ENCODE assay signal across 8 cellular contexts in genomic region chr2:89213151-89213550, GRCh38.
DNase-seq lines count a peak whose midpoint lies in the region; ATAC-seq, FAIRE-seq and TF ChIP-seq lines count a peak whose summit lies in the region.
"Not testable (repeated sequence)": the region's sequence is repeated elsewhere in the genome, so short reads cannot be mapped to it uniquely, and the experiment has no call there.

No MANE protein-coding gene starts in this region.

- not testable (repeated sequence) for H3K27me3 ChIP-seq in endothelial cell of umbilical vein (ENCODE audit: control insufficient read depth in 2 of 2, insufficient read depth in 2 of 2, low read length in 2 of 2); keratinocyte (ENCODE audit: control insufficient read depth, extremely low read depth, insufficient read depth, low read length)

- not testable (repeated sequence) for H3K4me1 ChIP-seq in endothelial cell of umbilical vein (ENCODE audit: control insufficient read depth, extremely low read depth, insufficient read depth, low read length); keratinocyte (ENCODE audit: control insufficient read depth, extremely low read depth, insufficient read depth, low read length)

- intact Hi-C loops in activated CD4-positive, alpha-beta T cell treated with anti-CD3 and anti-CD28 coated beads for 36 hours (cut with DNase I, micrococcal nuclease); endothelial cell of umbilical vein (cut with micrococcal nuclease): not testable (repeated sequence)

- not testable (repeated sequence) for BruUV-seq in endothelial cell of umbilical vein (replicated peaks; lab: Mats Ljungman, UMichigan)

- not testable (repeated sequence) for H3K4me2 ChIP-seq in endothelial cell of umbilical vein (ENCODE audit: insufficient read depth, low read length); keratinocyte (ENCODE audit: control insufficient read depth, extremely low read depth, insufficient read depth, low read depth, low read length)

- POLR2A ChIA-PET in activated CD4-positive, alpha-beta T cell treated with anti-CD3 and anti-CD28 coated beads for 36 hours (lab: Charles Lee); endothelial cell of umbilical vein (lab: Charles Lee): not testable (repeated sequence)

- ATAC-seq in GM18909 (IDR thresholded peaks at IDR 0.05; ENCODE audit: poor library complexity, unreplicated experiment) (peak; percentile 64), HG03354 (IDR thresholded peaks at IDR 0.05; ENCODE audit: poor library complexity, severe bottlenecking, unreplicated experiment) (peak; percentile 69)
- ATAC-seq in activated CD4-positive, alpha-beta T cell treated with anti-CD3 and anti-CD28 coated beads for 36 hours, result not testable (repeated sequence)

- H3K4me3 Mint-ChIP-seq in activated CD4-positive, alpha-beta T cell treated with anti-CD3 and anti-CD28 coated beads for 36 hours, result not testable (repeated sequence)

- H3K36me3 Mint-ChIP-seq in activated CD4-positive, alpha-beta T cell treated with anti-CD3 and anti-CD28 coated beads for 36 hours (ENCODE audit: low read depth), result not testable (repeated sequence)

- DNase-seq in AG10803 (ENCODE audit: low read depth), result peak; percentile 44
- DNase-seq in NOMO-1 treated with dmso at 0.1 percent for 144 hours (lab: John Stamatoyannopoulos, UW; ENCODE audit: unreplicated experiment), result peak; percentile 14
- DNase-seq in activated CD4-positive, alpha-beta T cell treated with anti-CD3 and anti-CD28 coated beads for 36 hours, result peak; percentile 30
- peak; percentile 3 for DNase-seq in endothelial cell of umbilical vein (ENCODE audit: low read depth, low spot score)
- DNase-seq in keratinocyte (ENCODE audit: low read depth, low spot score), result not testable (repeated sequence)
- peak; percentile 3 for DNase-seq in skeletal muscle cell (ENCODE audit: low read depth)

- H3K27ac ChIP-seq in endothelial cell of umbilical vein (ENCODE audit: insufficient read depth, low read depth, low read length); keratinocyte (ENCODE audit: control insufficient read depth, insufficient read depth, low read length): not testable (repeated sequence)

- not testable (repeated sequence) for H3K36me3 ChIP-seq in endothelial cell of umbilical vein (ENCODE audit: control insufficient read depth in 2 of 2, extremely low read depth in 1 of 2, insufficient read depth in 2 of 2, low read length in 2 of 2); keratinocyte (ENCODE audit: control insufficient read depth in 2 of 2, extremely low read depth in 1 of 2, insufficient read depth in 2 of 2, low read length in 2 of 2)

- H3K9me3 Mint-ChIP-seq in activated CD4-positive, alpha-beta T cell treated with anti-CD3 and anti-CD28 coated beads for 36 hours (ENCODE audit: low read depth), result not testable (repeated sequence)

- not testable (repeated sequence) for H3K9me3 ChIP-seq in endothelial cell of umbilical vein (replicated peaks; ENCODE audit: control insufficient read depth, insufficient read depth, low read length); keratinocyte (ENCODE audit: control insufficient read depth, low read depth, low read length)

- not testable (repeated sequence) for H3K27me3 Mint-ChIP-seq in activated CD4-positive, alpha-beta T cell treated with anti-CD3 and anti-CD28 coated beads for 36 hours

- H3K9me1 ChIP-seq in endothelial cell of umbilical vein (replicated peaks; ENCODE audit: control insufficient read depth, extremely low read depth, insufficient read depth, low read length); keratinocyte (ENCODE audit: control insufficient read depth, extremely low read depth, insufficient read depth, low read length): not testable (repeated sequence)

- not testable (repeated sequence) for H3K9ac ChIP-seq in endothelial cell of umbilical vein (replicated peaks; ENCODE audit: extremely low read depth, insufficient read depth, low read length); keratinocyte (ENCODE audit: control insufficient read depth, extremely low read depth, insufficient read depth, low read length)

- not testable (repeated sequence) for H3K79me2 ChIP-seq in endothelial cell of umbilical vein (ENCODE audit: control insufficient read depth, insufficient read depth, low read length); keratinocyte (ENCODE audit: control insufficient read depth, insufficient read depth, low read length)

- H3K4me3 ChIP-seq in AG10803 (ENCODE audit: low read length); endothelial cell of umbilical vein (replicated peaks in 1 of 3; ENCODE audit: insufficient read depth in 1 of 3, low read depth in 1 of 3, low read length in 3 of 3); keratinocyte (ENCODE audit: control insufficient read depth in 2 of 3, extremely low read depth in 1 of 3, insufficient read depth in 2 of 3, low read depth in 1 of 3, low read length in 3 of 3); skeletal muscle cell (ENCODE audit: low read depth, low read length): not testable (repeated sequence)

- not testable (repeated sequence) for H4K20me1 ChIP-seq in endothelial cell of umbilical vein (replicated peaks; ENCODE audit: control insufficient read depth, extremely low read depth, insufficient read depth, low read length); keratinocyte (ENCODE audit: control insufficient read depth, extremely low read depth, insufficient read depth, low read length)

- not testable (repeated sequence) for H3K27ac Mint-ChIP-seq in activated CD4-positive, alpha-beta T cell treated with anti-CD3 and anti-CD28 coated beads for 36 hours

- H2AFZ ChIP-seq in endothelial cell of umbilical vein (ENCODE audit: low read depth, low read length); keratinocyte (ENCODE audit: control insufficient read depth, low read length): not testable (repeated sequence)

- TF ChIP-seq POLR2A in endothelial cell of umbilical vein (IDR thresholded peaks at IDR 0.05; ENCODE audit: low read depth, low read length), result not testable (repeated sequence)

- peak; percentile 28 for TF ChIP-seq CTCF in AG10803 (conservative IDR thresholded peaks at IDR 0.05; ENCODE audit: low read length)
- TF ChIP-seq CTCF in endothelial cell of umbilical vein (IDR thresholded peaks at IDR 0.05; ENCODE audit: extremely low read depth in 1 of 2, insufficient read depth in 1 of 2, low read depth in 1 of 2, low read length in 2 of 2), result not testable (repeated sequence)
- peak in 1 of 3 experiments; percentile 22 for TF ChIP-seq CTCF in keratinocyte (optimal IDR thresholded peaks at IDR 0.05 in 1 of 3, IDR thresholded peaks at IDR 0.05 in 1 of 3, conservative IDR thresholded peaks at IDR 0.05 in 1 of 3; ENCODE audit: extremely low read depth in 1 of 3, insufficient read depth in 2 of 3, low read length in 3 of 3)

- dilution Hi-C loops in endothelial cell of umbilical vein (cut with MboI; ENCODE audit: extremely low pct_ligation_motif_present, low sequenced_read_pairs); keratinocyte (cut with MboI; ENCODE audit: extremely low pct_ligation_motif_present, low sequenced_read_pairs): not testable (repeated sequence)

- not testable (repeated sequence) for H3K4me1 Mint-ChIP-seq in activated CD4-positive, alpha-beta T cell treated with anti-CD3 and anti-CD28 coated beads for 36 hours

- not testable (repeated sequence) for FAIRE-seq in endothelial cell of umbilical vein (lab: Jason Lieb, UNC)
- peak; percentile 68 for FAIRE-seq in keratinocyte (lab: Jason Lieb, UNC)

- CTCF ChIA-PET in activated CD4-positive, alpha-beta T cell treated with anti-CD3 and anti-CD28 coated beads for 36 hours (lab: Charles Lee); endothelial cell of umbilical vein (lab: Charles Lee): not testable (repeated sequence)
